ENCODE assay signal across 8 cellular contexts in genomic region chr11:46380340-46381045, GRCh38. TPM values are rescaled to one million over a fixed set of nuclear protein-coding genes. Genes with fewer than 3 reads are reported as not detected.
DNase-seq lines count a peak whose midpoint lies in the region; ATAC-seq and TF ChIP-seq lines count a peak whose summit lies in the region.

No MANE protein-coding gene starts in this region.

- peaks cover 22% of the 10 kb centered on the region for H3K36me3 Mint-ChIP-seq in activated CD4-positive, alpha-beta memory T cell treated with anti-CD3 and anti-CD28 coated beads for 36 hours
- H3K36me3 Mint-ChIP-seq in effector memory CD8-positive, alpha-beta T cell (ENCODE audit: insufficient read depth): peaks cover 46% of the 10 kb centered on the region

- peak; percentile 52 for ATAC-seq in effector memory CD8-positive, alpha-beta T cell (replicated peaks)
- ATAC-seq in GM18870 (IDR thresholded peaks at IDR 0.05; ENCODE audit: unreplicated experiment): no peak

- H3K27me3 Mint-ChIP-seq in activated CD4-positive, alpha-beta memory T cell treated with anti-CD3 and anti-CD28 coated beads for 36 hours: peaks cover 17% of the 10 kb centered on the region
- peaks cover 10 to 35% of the 10 kb centered on the region in 2 donors for H3K27me3 Mint-ChIP-seq in effector memory CD8-positive, alpha-beta T cell

- CTCF ChIA-PET in activated CD4-positive, alpha-beta memory T cell treated with anti-CD3 and anti-CD28 coated beads for 36 hours (lab: Charles Lee): interaction anchor here (1.0 kb wide), 1 partner anchor 31 kb away, joined by 4 read pairs; no protein-coding TSS in a partner anchor

- DNase-seq in NAMALWA (ENCODE audit: low spot score) (peak; percentile 40), mucosa of gallbladder (ENCODE audit: low spot score) (peak; percentile 53), OCI-M2 (lab: John Stamatoyannopoulos, UW; ENCODE audit: unreplicated experiment) (no peak)
- peak; percentile 88 for DNase-seq in activated CD4-positive, alpha-beta memory T cell treated with anti-CD3 and anti-CD28 coated beads for 36 hours
- DNase-seq in effector memory CD8-positive, alpha-beta T cell: no peak
- DNase-seq in stimulated activated naive CD4-positive, alpha-beta T cell treated with Interleukin-2 at 50 U/mL for 16 hours (lab: John Stamatoyannopoulos, UW): peak; percentile 65

- POLR2A ChIA-PET in activated CD4-positive, alpha-beta memory T cell treated with anti-CD3 and anti-CD28 coated beads for 36 hours (lab: Charles Lee): interaction anchor here (1.1 kb wide), 2 partner anchors 11 to 32 kb away, joined by 3 read pairs; partner anchors contain the start of gene CHRM4

- H3K4me1 Mint-ChIP-seq in activated CD4-positive, alpha-beta memory T cell treated with anti-CD3 and anti-CD28 coated beads for 36 hours (ENCODE audit: low read depth): peaks cover 7% of the 10 kb centered on the region
- peaks cover 8 to 14% of the 10 kb centered on the region in 2 donors for H3K4me1 Mint-ChIP-seq in effector memory CD8-positive, alpha-beta T cell (ENCODE audit: low read depth in 2 of 2)

- peak overlapping the region; percentile 45 for H3K27ac Mint-ChIP-seq in activated CD4-positive, alpha-beta memory T cell treated with anti-CD3 and anti-CD28 coated beads for 36 hours
- H3K27ac Mint-ChIP-seq in effector memory CD8-positive, alpha-beta T cell: peak overlapping the region; percentile 35 to 89

- no peak for TF ChIP-seq CTCF in GM12875 (IDR thresholded peaks at IDR 0.05; ENCODE audit: borderline replicate concordance, insufficient read depth, low read depth, low read length)

- H3K9me3 Mint-ChIP-seq in activated CD4-positive, alpha-beta memory T cell treated with anti-CD3 and anti-CD28 coated beads for 36 hours: no peaks in the 10 kb centered on the region
- H3K9me3 Mint-ChIP-seq in effector memory CD8-positive, alpha-beta T cell: no peaks in the 10 kb centered on the region

- intact Hi-C loops in activated CD4-positive, alpha-beta memory T cell treated with anti-CD3 and anti-CD28 coated beads for 36 hours (cut with micrococcal nuclease): loop anchor here (1.0 to 2.0 kb wide), 3 partner anchors 20 to 33 kb away; partner anchors contain the start of gene DGKZ

- peak overlapping the region; percentile 54 for H3K4me3 ChIP-seq in GM12875 (ENCODE audit: low read depth, low read length)

- peak overlapping the region; percentile 74 for H3K4me3 Mint-ChIP-seq in activated CD4-positive, alpha-beta memory T cell treated with anti-CD3 and anti-CD28 coated beads for 36 hours
- H3K4me3 Mint-ChIP-seq in effector memory CD8-positive, alpha-beta T cell: peak overlapping the region; percentile 74 to 82

RNA-seq across cellular contexts. Expression of gene MDK, which starts 1.0 kb away (rescaled TPM):
- 1 to 10 TPM; 5.9 to 7.0 TPM for total RNA-seq in activated CD4-positive, alpha-beta memory T cell treated with anti-CD3 and anti-CD28 coated beads for 36 hours
- 106 TPM for total RNA-seq in mucosa of gallbladder

RNA-seq across cellular contexts. Expression of gene CHRM4, which starts 11.1 kb away (rescaled TPM):
- not detected for total RNA-seq in activated CD4-positive, alpha-beta memory T cell treated with anti-CD3 and anti-CD28 coated beads for 36 hours
- total RNA-seq in mucosa of gallbladder: not detected

RNA-seq across cellular contexts. Expression of gene DGKZ, which starts 33.2 kb away (rescaled TPM):
- total RNA-seq in activated CD4-positive, alpha-beta memory T cell treated with anti-CD3 and anti-CD28 coated beads for 36 hours: 10 to 100 TPM; 85.3 to 88.7 TPM
- 83.8 TPM for total RNA-seq in mucosa of gallbladder

Comparison
In these comparisons a context has a peak if more than half of its experiments do, and no peak if none do; other contexts are left out.
1. DNase-seq: peak in NAMALWA (single experiment), activated CD4-positive, alpha-beta memory T cell treated with anti-CD3 and anti-CD28 coated beads for 36 hours (single experiment), mucosa of gallbladder (single experiment) and stimulated activated naive CD4-positive, alpha-beta T cell treated with Interleukin-2 at 50 U/mL for 16 hours (single experiment); none in effector memory CD8-positive, alpha-beta T cell (0 of 3) and OCI-M2 (single experiment).
2. RNA of gene MDK, which starts 1.0 kb away (total RNA-seq): 106 TPM in mucosa of gallbladder (single experiment); 5.9 to 7.0 TPM in activated CD4-positive, alpha-beta memory T cell treated with anti-CD3 and anti-CD28 coated beads for 36 hours; every median in the first group is over 10 times any median in the second.